In genomic region chr2:217988014-217988839, GRCh38 we compare ENCODE assay signal across 8 cellular contexts. TPM values are rescaled to one million over a fixed set of nuclear protein-coding genes. Genes with fewer than 3 reads are reported as not detected.
DNase-seq lines count a peak whose midpoint lies in the region; ATAC-seq lines count a peak whose summit lies in the region.

No MANE protein-coding gene starts in this region.

- peak; percentile 51 for ATAC-seq in HG02610 (IDR thresholded peaks at IDR 0.05; ENCODE audit: unreplicated experiment)
- peak; percentile 96 for ATAC-seq in esophagus mucosa
- ATAC-seq in GM18861 (IDR thresholded peaks at IDR 0.05; ENCODE audit: unreplicated experiment): no peak

- DNase-seq in DMS114 treated with DMSO at 0.1 percent for 48 hours (lab: John Stamatoyannopoulos, UW; ENCODE audit: unreplicated experiment): peak; percentile 37
- DNase-seq in NCI-H774 (lab: John Stamatoyannopoulos, UW): peak; percentile 78
- DNase-seq in activated CD8-positive, alpha-beta memory T cell treated with anti-CD3 and anti-CD28 coated beads, Interleukin-2, amount 50 U/mL, for 48 hours: peak; percentile 94
- DNase-seq in mucosa of gallbladder (ENCODE audit: low spot score): peak; percentile 92
- peak; percentile 20 to 36 for DNase-seq in stimulated activated CD8-positive, alpha-beta memory T cell treated with anti-CD3 and anti-CD28 coated beads, Interleukin-7, amount 100 ng/mL, for 1 hour (ENCODE audit: low read depth in 2 of 2)

RNA-seq across cellular contexts. Expression of gene TNS1, which starts 14.6 kb away (rescaled TPM):
- 27.7 TPM for total RNA-seq in esophagus mucosa
- total RNA-seq in mucosa of gallbladder: 469 TPM

Comparison
In these comparisons a context has a peak if more than half of its experiments do, and no peak if none do; other contexts are left out.
1. DNase-seq: peak in every context shown above with its lines; median percentile 94 in activated CD8-positive, alpha-beta memory T cell treated with anti-CD3 and anti-CD28 coated beads, Interleukin-2, amount 50 U/mL, for 48 hours; 92 in mucosa of gallbladder; 78 in NCI-H774; 37 in DMS114 treated with DMSO at 0.1 percent for 48 hours; 28 in stimulated activated CD8-positive, alpha-beta memory T cell treated with anti-CD3 and anti-CD28 coated beads, Interleukin-7, amount 100 ng/mL, for 1 hour.
2. RNA of gene TNS1, which starts 14.6 kb away (total RNA-seq): 469 TPM in mucosa of gallbladder (single experiment); 27.7 TPM in esophagus mucosa (single experiment); every median in the first group is over 10 times any median in the second.